In genomic region chr9:116218399-116218798, GRCh38 we compare ENCODE assay signal across 24 cellular contexts.
"Had no signal": no experiment of that assay in that cellular context is flagged by ENCODE, and none has a peak within 500 bp of the region (broad histone marks: within the 10 kb centered on the region; RNA-seq: fewer than 3 reads in every experiment).

No MANE protein-coding gene starts in this region.

- H3K9me3 ChIP-seq: colonic mucosa, esophagus muscularis mucosa, esophagus squamous epithelium, gastrocnemius medialis, gastroesophageal sphincter, heart left ventricle, heart right ventricle had no signal

- H3K4me3 ChIP-seq: colonic mucosa, coronary artery, dorsolateral prefrontal cortex, esophagus muscularis mucosa, esophagus squamous epithelium, gastrocnemius medialis, gastroesophageal sphincter, heart left ventricle, heart right ventricle had no signal

- DNase-seq: colonic mucosa; cortex of kidney; dermis blood vessel endothelial cell; dorsolateral prefrontal cortex; effector CD4-positive, alpha-beta T cell; effector CD8-positive, alpha-beta T cell; effector memory CD4-positive, alpha-beta T cell; effector memory CD8-positive, alpha-beta T cell; endodermal cell; erythroblast; esophagus squamous epithelium; foreskin fibroblast; foreskin keratinocyte; foreskin melanocyte; gastrocnemius medialis; glutamatergic neuron; head of caudate nucleus; heart left ventricle; heart right ventricle had no signal

- H3K36me3 ChIP-seq: colonic mucosa, esophagus muscularis mucosa, gastrocnemius medialis, gastroesophageal sphincter had no signal

- H3K27ac ChIP-seq: colonic mucosa, coronary artery, dorsolateral prefrontal cortex, epithelial cell of prostate, esophagus muscularis mucosa, esophagus squamous epithelium, foreskin keratinocyte, gastrocnemius medialis, gastroesophageal sphincter, heart left ventricle, heart right ventricle had no signal

- ATAC-seq: effector memory CD8-positive, alpha-beta T cell; esophagus mucosa; foreskin keratinocyte; gastrocnemius medialis; gastroesophageal sphincter; heart left ventricle; heart right ventricle had no signal

- H3K27me3 ChIP-seq: colonic mucosa, esophagus muscularis mucosa, esophagus squamous epithelium, foreskin keratinocyte, gastrocnemius medialis, gastroesophageal sphincter, heart left ventricle, heart right ventricle had no signal

- H3K4me1 ChIP-seq: colonic mucosa, esophagus muscularis mucosa, esophagus squamous epithelium, foreskin keratinocyte, gastrocnemius medialis, gastroesophageal sphincter, heart left ventricle, heart right ventricle had no signal
